In genomic region chr17:6045621-6046357, GRCh38 we compare ENCODE assay signal across 23 cellular contexts. TPM values are rescaled to one million over a fixed set of nuclear protein-coding genes. Genes with fewer than 3 reads are reported as not detected.
A peak's percentile ranks its signal among the peaks of the same experiment; 100 is the strongest.
DNase-seq lines count a peak whose midpoint lies in the region; ATAC-seq, FAIRE-seq and TF ChIP-seq lines count a peak whose summit lies in the region.
"Had no signal": no experiment of that assay in that cellular context is flagged by ENCODE, and none has a peak within 500 bp of the region (broad histone marks: within the 10 kb centered on the region; RNA-seq: fewer than 3 reads in every experiment).

No MANE protein-coding gene starts in this region.

- no peak overlapping the region for H3K18ac ChIP-seq in mesendoderm (ENCODE audit: low read length)

- no peaks in the 10 kb centered on the region for H3K9me3 Mint-ChIP-seq in GM23338
- H3K9me3 Mint-ChIP-seq: activated CD8-positive, alpha-beta T cell treated with anti-CD3 and anti-CD28 coated beads for 36 hours; activated naive CD8-positive, alpha-beta T cell treated with anti-CD3 and anti-CD28 coated beads, Interleukin-2, amount 50 U/mL, for 24 hours had no signal

- SMC1A ChIA-PET in GM12878 (lab: Charles Lee; ENCODE audit: uncharacterized antibody, unreplicated experiment), result no interaction called here

- 0 out of 2 replicates have a peak, but pooled peaks have one; percentile 17 for TF ChIP-seq RAD21 in GM12878 (IDR thresholded peaks at IDR 0.05; ENCODE audit: insufficient read depth, low read depth, low read length)

- no peak overlapping the region for H2BK15ac ChIP-seq in mesendoderm (replicated peaks; ENCODE audit: low read depth)

- no peak overlapping the region for H3K4ac ChIP-seq in mesendoderm (ENCODE audit: low read depth, low read length)

- no peak overlapping the region for H3K4me3 ChIP-seq in GM23338
- H3K4me3 ChIP-seq in GM12878, result no peak overlapping the region
- H3K4me3 ChIP-seq in mesendoderm (ENCODE audit: low read length), result no peak overlapping the region
- no peak overlapping the region for H3K4me3 ChIP-seq in GM23248
- H3K4me3 ChIP-seq: BLaER1 treated with 17β-estradiol and CSF1 and Interleukin-3, amounts not matched to agents 10 nM and 100 nM; stomach had no signal

- no peak overlapping the region for H2BK120ac ChIP-seq in mesendoderm (ENCODE audit: low read depth, low read length)

- intact Hi-C loops in GM12878 (cut with micrococcal nuclease; ENCODE audit: unreplicated experiment), result no loop called here

- H3K27me3 Mint-ChIP-seq in GM23338 (ENCODE audit: insufficient read depth, low read depth, poor library complexity), result peaks cover 3% of the 10 kb centered on the region
- H3K27me3 Mint-ChIP-seq: activated CD8-positive, alpha-beta T cell treated with anti-CD3 and anti-CD28 coated beads for 36 hours had no signal

- H3K79me1 ChIP-seq in mesendoderm (ENCODE audit: low read length), result no peaks in the 10 kb centered on the region

- H3K4me1 ChIP-seq in GM23338 (ENCODE audit: insufficient read depth) (no peaks in the 10 kb centered on the region), GM12878 (ENCODE audit: control insufficient read depth, insufficient read depth, low read length) (no peaks in the 10 kb centered on the region), mesendoderm (ENCODE audit: control insufficient read depth, low read depth, low read length) (no peaks in the 10 kb centered on the region), foreskin keratinocyte (no peaks in the 10 kb centered on the region), GM23248 (ENCODE audit: insufficient read depth) (no peaks in the 10 kb centered on the region)

- H3K4me3 Mint-ChIP-seq in GM23338, result no peak overlapping the region
- H3K4me3 Mint-ChIP-seq: activated CD8-positive, alpha-beta T cell treated with anti-CD3 and anti-CD28 coated beads for 36 hours; activated naive CD8-positive, alpha-beta T cell treated with anti-CD3 and anti-CD28 coated beads, Interleukin-2, amount 50 U/mL, for 24 hours had no signal

- H3K56ac ChIP-seq in mesendoderm (ENCODE audit: low read length), result no peak overlapping the region

- CTCF ChIA-PET in GM12878 (lab: Yijun Ruan, JAX), result no interaction called here

- in situ Hi-C loops in ACHN (cut with HindIII; ENCODE audit: low pct_ligation_motif_present, low pct_unique_long_range_greater_than_20kb, low sequenced_read_pairs) (no loop called here), GM12878 (cut with MboI) (no loop called here), GM23248 (cut with MboI) (no loop called here)

- H3K23ac ChIP-seq in mesendoderm (ENCODE audit: low read length), result no peak overlapping the region

- no peaks in the 10 kb centered on the region for H3K36me3 Mint-ChIP-seq in GM23338 (ENCODE audit: low read depth)

- H3K36me3 ChIP-seq in GM23338 (ENCODE audit: insufficient read depth) (no peaks in the 10 kb centered on the region), GM12878 (ENCODE audit: control insufficient read depth in 2 of 2, insufficient read depth in 2 of 2, low read length in 1 of 2) (no peaks in the 10 kb centered on the region), mesendoderm (ENCODE audit: control insufficient read depth, insufficient read depth, low read length) (no peaks in the 10 kb centered on the region), GM23248 (ENCODE audit: low read depth) (no peaks in the 10 kb centered on the region)
- H3K36me3 ChIP-seq: BLaER1 treated with 17β-estradiol and CSF1 and Interleukin-3, amounts not matched to agents 10 nM and 100 nM; neutrophil; stomach had no signal

- no peaks in the 10 kb centered on the region for H3K27me3 ChIP-seq in GM23338 (ENCODE audit: insufficient read depth)
- no peaks in the 10 kb centered on the region for H3K27me3 ChIP-seq in GM12878 (replicated peaks in 1 of 2; ENCODE audit: control insufficient read depth in 2 of 2, insufficient read depth in 2 of 2, low read length in 1 of 2)
- H3K27me3 ChIP-seq in mesendoderm (ENCODE audit: insufficient read depth, low read length, poor library complexity), result no peaks in the 10 kb centered on the region
- H3K27me3 ChIP-seq in foreskin keratinocyte, result no peaks in the 10 kb centered on the region
- H3K27me3 ChIP-seq in GM23248 (replicated peaks; ENCODE audit: insufficient read depth), result no peaks in the 10 kb centered on the region
- H3K27me3 ChIP-seq: BLaER1 treated with 17β-estradiol and CSF1 and Interleukin-3, amounts not matched to agents 10 nM and 100 nM had no signal

- ATAC-seq in GM23338 (no peak), GM12878 (no peak), foreskin keratinocyte (no peak)
- ATAC-seq: activated CD4-positive, CD25-positive, alpha-beta regulatory T cell treated with anti-CD3 and anti-CD28 coated beads, Interleukin-2, amount 50 U/mL, for 24 hours; activated CD8-positive, alpha-beta T cell treated with anti-CD3 and anti-CD28 coated beads for 36 hours; activated naive CD8-positive, alpha-beta T cell treated with anti-CD3 and anti-CD28 coated beads, Interleukin-2, amount 50 U/mL, for 24 hours; Panc1 had no signal

- no peak overlapping the region for H2AK5ac ChIP-seq in mesendoderm (ENCODE audit: low read length)

- WGBS in GM12878 (ENCODE audit: insufficient coverage, insufficient replicate concordance, low lambda C conversion rate, missing lambda C conversion rate), result 42% methylated on average over 6 of the region's 6 CpGs
- WGBS in mesendoderm (ENCODE audit: extremely low coverage, insufficient coverage, low lambda C conversion rate), result no CpG with 5 or more reads among the region's 6 CpGs
- 38 to 39% methylated on average over 6 of the region's 6 CpGs for WGBS in GM23248 (ENCODE audit: low coverage in 1 of 2, low lambda C conversion rate in 2 of 2, missing lambda C conversion rate in 2 of 2), 2 experiments

- H4K8ac ChIP-seq in mesendoderm (ENCODE audit: low read depth, low read length), result no peak overlapping the region

- POLR2A ChIA-PET in GM12878 (lab: Charles Lee), result no interaction called here

- H3K9me2 ChIP-seq in GM23338 (ENCODE audit: insufficient read depth), result no peaks in the 10 kb centered on the region
- H3K9me2 ChIP-seq in GM23248 (ENCODE audit: insufficient read depth), result no peaks in the 10 kb centered on the region

- H4K20me1 ChIP-seq in GM23338 (replicated peaks; ENCODE audit: insufficient read depth) (no peaks in the 10 kb centered on the region), GM12878 (ENCODE audit: control insufficient read depth, insufficient read depth) (no peaks in the 10 kb centered on the region; the same call in 1 of the 2 replicates), GM23248 (ENCODE audit: insufficient read depth) (no peaks in the 10 kb centered on the region)
- H4K20me1 ChIP-seq: BLaER1 treated with 17β-estradiol and CSF1 and Interleukin-3, amounts not matched to agents 10 nM and 100 nM had no signal

- H3K4me2 ChIP-seq in GM23338, result no peak overlapping the region
- no peak overlapping the region for H3K4me2 ChIP-seq in GM12878 (ENCODE audit: control insufficient read depth, insufficient read depth)
- no peak overlapping the region for H3K4me2 ChIP-seq in mesendoderm (ENCODE audit: low read length)
- no peak overlapping the region for H3K4me2 ChIP-seq in GM23248 (ENCODE audit: unreplicated experiment)

- H2AFZ ChIP-seq in GM23338, result peak overlapping the region; percentile 76; the same call in 1 of the 2 replicates
- no peak overlapping the region for H2AFZ ChIP-seq in GM12878 (ENCODE audit: control insufficient read depth, low read depth, low read length)
- H2AFZ ChIP-seq in GM23248, result no peak overlapping the region

- H3K9me3 ChIP-seq in GM12878 (replicated peaks; ENCODE audit: control insufficient read depth, insufficient read depth, low read length) (no peaks in the 10 kb centered on the region), GM23248 (ENCODE audit: low read depth) (no peaks in the 10 kb centered on the region)
- H3K9me3 ChIP-seq: BLaER1 treated with 17β-estradiol and CSF1 and Interleukin-3, amounts not matched to agents 10 nM and 100 nM; neutrophil; stomach had no signal

- no peak overlapping the region for H3K27ac ChIP-seq in GM23338 (ENCODE audit: low read depth)
- H3K27ac ChIP-seq in GM12878 (ENCODE audit: control insufficient read depth, insufficient read depth), result no peak overlapping the region
- H3K27ac ChIP-seq in mesendoderm (ENCODE audit: low read depth, low read length), result no peak overlapping the region
- H3K27ac ChIP-seq in foreskin keratinocyte, result no peak overlapping the region
- H3K27ac ChIP-seq in GM23248, result no peak overlapping the region
- H3K27ac ChIP-seq: BLaER1 treated with 17β-estradiol and CSF1 and Interleukin-3, amounts not matched to agents 10 nM and 100 nM; neutrophil; stomach had no signal

- RAD21 ChIA-PET in GM12878 (lab: Charles Lee; ENCODE audit: unreplicated experiment), result no interaction called here

- no peak for TF ChIP-seq EP300 in GM12878 (IDR thresholded peaks at IDR 0.05; ENCODE audit: borderline replicate concordance in 1 of 2, control insufficient read depth in 1 of 2, low read depth in 2 of 2, low read length in 2 of 2)

- H3F3A ChIP-seq in GM23338 (replicated peaks; ENCODE audit: low read depth), result no peaks in the 10 kb centered on the region
- no peaks in the 10 kb centered on the region for H3F3A ChIP-seq in GM23248 (ENCODE audit: insufficient read depth)

- H3K4me1 Mint-ChIP-seq in GM23338, result no peaks in the 10 kb centered on the region
- H3K4me1 Mint-ChIP-seq: activated naive CD8-positive, alpha-beta T cell treated with anti-CD3 and anti-CD28 coated beads, Interleukin-2, amount 50 U/mL, for 24 hours had no signal

- H4K5ac ChIP-seq in mesendoderm (ENCODE audit: low read length), result no peak overlapping the region

- TF ChIP-seq POLR2A in GM12878 (IDR thresholded peaks at IDR 0.05; ENCODE audit: low read depth, low read length), result no peak

- H3K9ac ChIP-seq in GM12878 (ENCODE audit: control insufficient read depth, insufficient read depth, low read length) (no peak overlapping the region), mesendoderm (ENCODE audit: low read length) (no peak overlapping the region), GM23248 (no peak overlapping the region)
- H3K9ac ChIP-seq: BLaER1 treated with 17β-estradiol and CSF1 and Interleukin-3, amounts not matched to agents 10 nM and 100 nM had no signal

- H3K79me2 ChIP-seq in GM23338 (replicated peaks; ENCODE audit: insufficient read depth) (no peaks in the 10 kb centered on the region), GM12878 (ENCODE audit: control insufficient read depth, insufficient read depth, low read length) (no peaks in the 10 kb centered on the region), mesendoderm (ENCODE audit: control insufficient read depth, insufficient read depth, low read length) (no peaks in the 10 kb centered on the region), GM23248 (ENCODE audit: insufficient read depth) (no peaks in the 10 kb centered on the region)

- no TSS peak for BruUV-seq in GM12878 (replicated peaks; lab: Mats Ljungman, UMichigan)

- FAIRE-seq in GM12878 (lab: Jason Lieb, UNC), result no peak
- FAIRE-seq: islet of Langerhans had no signal

- no peak overlapping the region for H3K27ac Mint-ChIP-seq in GM23338
- H3K27ac Mint-ChIP-seq: activated CD8-positive, alpha-beta T cell treated with anti-CD3 and anti-CD28 coated beads for 36 hours; activated naive CD8-positive, alpha-beta T cell treated with anti-CD3 and anti-CD28 coated beads, Interleukin-2, amount 50 U/mL, for 24 hours had no signal

- DNase-seq in ACHN, result peak; percentile 10
- peak; percentile 20 for DNase-seq in GM23338 (ENCODE audit: low spot score)
- DNase-seq in GM12878 (ENCODE audit: low read depth, low spot score), result no peak
- DNase-seq in mesendoderm, result peak; percentile 37
- no peak for DNase-seq in foreskin keratinocyte
- no peak for DNase-seq in GM03348 (ENCODE audit: low spot score)
- DNase-seq in HUDEP-2 (lab: John Stamatoyannopoulos, UW; ENCODE audit: unreplicated experiment in 76 of 76), result no peak
- no peak for DNase-seq in GM23248
- DNase-seq: activated CD8-positive, alpha-beta T cell treated with anti-CD3 and anti-CD28 coated beads for 36 hours; activated gamma-delta T cell; activated naive CD8-positive, alpha-beta T cell treated with anti-CD3 and anti-CD28 coated beads, Interleukin-2, amount 50 U/mL, for 24 hours; Calu3; NCI-H1105 treated with DMSO at 0.1 percent for 48 hours; NCI-H2107; NK-92 treated with Interleukin-12 subunit alpha and Interleukin-12 subunit beta, amount 100 ng/mL, for 24 hours; SIG-M5; stomach; trophoblast cell had no signal

- peak; percentile 24 to 55; a peak in 3 of 4 replicates for TF ChIP-seq CTCF in GM23338 (conservative IDR thresholded peaks at IDR 0.05; ENCODE audit: low read depth in 2 of 2)
- no peak for TF ChIP-seq CTCF in GM12878 (IDR thresholded peaks at IDR 0.05 in 2 of 3, conservative IDR thresholded peaks at IDR 0.05 in 1 of 3; ENCODE audit: control insufficient read depth in 2 of 3, extremely low read depth in 1 of 3, insufficient read depth in 1 of 3, low read depth in 3 of 3, low read length in 3 of 3)
- no peak for TF ChIP-seq CTCF in foreskin keratinocyte (conservative IDR thresholded peaks at IDR 0.05)

- H2BK5ac ChIP-seq in mesendoderm (ENCODE audit: low read length), result no peak overlapping the region

RNA-seq across cellular contexts. Expression of gene WSCD1, which starts 24.4 kb away (rescaled TPM):
- 35.8 and 38.9 TPM in 2 replicates for total RNA-seq in GM23338 (2014; rRNA removed; shearing (Covaris generic))
- polyA plus RNA-seq in GM23338 (2016; fragmentation: Nextera tagmentation; extraction: Ambion mirVana), result 6.1 and 6.8 TPM in 2 replicates
- not detected in 2 replicates for total RNA-seq in GM12878 (2013; cell fraction: nucleolus; rRNA removed)
- total RNA-seq in GM12878 (2014; rRNA removed), result not detected in 2 replicates
- total RNA-seq in GM12878 (2014; rRNA removed; fragmentation: Illumina TruSeq; extraction: Trizol), result not detected in 2 replicates
- total RNA-seq in GM12878 (2021), result not detected in 2 replicates
- polyA plus RNA-seq in GM12878 (2011; ENCODE audit: low read depth), result not detected
- polyA plus RNA-seq in GM12878 (2011; rRNA removed), result 0.01 TPM in 2 replicates
- 0.05 and 0.10 TPM in 2 replicates for polyA plus RNA-seq in GM12878 (2011; cell fraction: cytosol; rRNA removed)
- polyA plus RNA-seq in GM12878 (2011; cell fraction: nucleus; rRNA removed), result 0.04 and 0.39 TPM in 2 replicates
- not detected in 2 replicates for polyA plus RNA-seq in GM12878 (2012)
- polyA plus RNA-seq in GM12878 (2014; fragmentation: Illumina TruSeq; extraction: Trizol), result 0.16 TPM in 1 of 2 replicates, not detected in the other
- not detected for polyA plus RNA-seq in GM12878 (2014; fragmentation: Nextera tagmentation; extraction: Ambion mirVana)
- not detected in 2 replicates for polyA plus RNA-seq in GM12878 (2014; rRNA removed)
- not detected for polyA plus RNA-seq in GM12878 (2016; fragmentation: Nextera tagmentation; extraction: Ambion mirVana)
- polyA minus RNA-seq in GM12878 (2011; rRNA and poly(A)+ RNA removed), result not detected in 2 replicates
- polyA minus RNA-seq in GM12878 (2011; cell fraction: cytosol; rRNA and poly(A)+ RNA removed), result not detected in 2 replicates
- polyA minus RNA-seq in GM12878 (2011; cell fraction: nucleus; rRNA and poly(A)+ RNA removed), result not detected in 2 replicates
- 4.8 TPM for polyA plus RNA-seq in mesendoderm (2013, experiment 1 of 2)
- polyA plus RNA-seq in mesendoderm (2013, experiment 2 of 2), result 5.2 TPM
- total RNA-seq in foreskin keratinocyte, result not detected in 2 replicates
- not detected in 2 replicates for polyA plus RNA-seq in foreskin keratinocyte
- 0.11 TPM in 1 of 2 replicates, not detected in the other for total RNA-seq in GM23248 (2014; rRNA removed; shearing (Covaris generic))
- polyA plus RNA-seq in GM23248 (2016; fragmentation: Nextera tagmentation; extraction: Ambion mirVana), result not detected in 2 replicates

Comparison
In these comparisons a context has a peak if more than half of its experiments do, and no peak if none do; other contexts are left out.
1. DNase-seq: peak in ACHN (single experiment), GM23338 (single experiment) and mesendoderm (single experiment); none in GM12878 (single experiment), foreskin keratinocyte (0 of 2), GM03348 (single experiment), HUDEP-2 (0 of 76) and GM23248 (single experiment).
2. CTCF ChIP-seq: peak in GM23338 (2 of 2); none in GM12878 (0 of 3) and foreskin keratinocyte (single experiment).
3. RNA of gene WSCD1, which starts 24.4 kb away (total RNA-seq): 35.8 to 38.9 TPM in GM23338; 0.11 TPM in GM23248, not detected in GM12878 and not detected in foreskin keratinocyte; every median in the first group is over 10 times any median in the second.